Comparison of ENCODE assay signal across 8 cellular contexts in genomic region chr13:84776578-84776977, GRCh38.
"Had no signal": no experiment of that assay in that cellular context is flagged by ENCODE, and none has a peak within 500 bp of the region (broad histone marks: within the 10 kb centered on the region; RNA-seq: fewer than 3 reads in every experiment).

No MANE protein-coding gene starts in this region.

- DNase-seq: GDM1, GF-D8 had no signal

- H3K4me3 ChIP-seq: GM12878 had no signal

- ATAC-seq: GM12878 had no signal

- FAIRE-seq: G401.6, GM12878, GM12891, GM12892, GM18507, GM19239 had no signal
